26 cellular contexts compared by ENCODE assay signal in the genomic region with DNA sequence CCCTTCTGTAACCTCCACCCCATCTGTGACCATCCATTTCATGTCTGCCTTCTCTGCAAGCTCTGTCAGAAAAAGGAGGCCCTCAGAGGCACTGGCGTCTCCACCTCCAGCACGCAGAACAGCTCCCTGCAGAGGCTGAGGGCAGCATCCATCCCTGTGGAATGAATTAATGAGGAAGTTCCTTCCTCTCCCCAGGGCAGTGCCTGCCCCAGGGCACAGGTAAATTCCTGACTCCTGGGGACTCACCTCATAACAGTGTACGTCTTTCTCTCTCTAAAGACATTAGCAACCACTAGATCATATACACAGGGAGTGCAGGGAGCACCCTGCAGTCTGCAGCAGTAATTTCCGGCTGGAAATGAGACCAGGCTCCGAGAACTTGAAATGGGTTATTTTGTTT.
DNase-seq lines count a peak whose midpoint lies in the region; ATAC-seq and TF ChIP-seq lines count a peak whose summit lies in the region.
"Had no signal": no experiment of that assay in that cellular context is flagged by ENCODE, and none has a peak within 500 bp of the region (broad histone marks: within the 10 kb centered on the region; RNA-seq: fewer than 3 reads in every experiment).

No MANE protein-coding gene starts in this region.

- H4K5ac ChIP-seq in H9 (ENCODE audit: insufficient read length, low read depth, low read length) (no peak overlapping the region), mesendoderm (ENCODE audit: low read length) (no peak overlapping the region)

- DNase-seq in H9 (peak; percentile 75), NCI-H526 (lab: John Stamatoyannopoulos, UW) (peak; percentile 70 to 79), ecto neural progenitor cell (ENCODE audit: low spot score) (peak; percentile 51), mesendoderm (peak; percentile 71), iPS-NIHi11 (ENCODE audit: low spot score) (no peak), right cardiac atrium (no peak), erythroblast (lab: John Stamatoyannopoulos, UW) (no peak)
- DNase-seq: C1 segment of cervical spinal cord; CD4-positive, alpha-beta memory T cell; COR-L47; EL; GF-D8; HFFc6; IMR-90; KG1; NCI-H1048; NCI-H1694; NCI-H2171; NCI-H345; NCI-H524 treated with DMSO at 0.1 percent for 48 hours; PC-9; Right ventricle myocardium superior; RPMI8226; T-cell had no signal

- no peak overlapping the region for H2BK12ac ChIP-seq in H9 (ENCODE audit: insufficient read length, low read depth, low read length)

- H3K4me2 ChIP-seq in H9 (ENCODE audit: insufficient read depth, insufficient read length, low read length) (no peak overlapping the region), mesendoderm (ENCODE audit: low read length) (no peak overlapping the region)
- H3K4me2 ChIP-seq: PC-9 had no signal

- H3K9me3 ChIP-seq in H9 (ENCODE audit: control insufficient read depth, low read depth, low read length) (no peaks in the 10 kb centered on the region), right cardiac atrium (ENCODE audit: control insufficient read depth, low read length) (no peaks in the 10 kb centered on the region)
- H3K9me3 ChIP-seq: SJSA1 had no signal

- H2BK120ac ChIP-seq in H9 (ENCODE audit: low read depth, low read length, poor library complexity, severe bottlenecking) (no peak overlapping the region), mesendoderm (ENCODE audit: low read depth, low read length) (no peak overlapping the region)

- H4K91ac ChIP-seq in H9 (ENCODE audit: insufficient read length, low read depth, low read length), result no peak overlapping the region

- no peak overlapping the region for H3K56ac ChIP-seq in H9 (ENCODE audit: insufficient read length, low read depth, low read length)
- no peak overlapping the region for H3K56ac ChIP-seq in mesendoderm (ENCODE audit: low read length)

- no peak for TF ChIP-seq CTCF in H9 (conservative IDR thresholded peaks at IDR 0.05)

- H3K4me1 Mint-ChIP-seq in H9, result peaks cover 17% of the 10 kb centered on the region in 2 experiments
- H3K4me1 Mint-ChIP-seq: CD4-positive, alpha-beta memory T cell; T-cell had no signal

- H2AK5ac ChIP-seq in H9 (ENCODE audit: insufficient read length, low read length), result no peak overlapping the region
- H2AK5ac ChIP-seq in mesendoderm (ENCODE audit: low read length), result no peak overlapping the region

- H3K27ac ChIP-seq in H9 (ENCODE audit: insufficient read length, low read depth, low read length), result no peak overlapping the region
- H3K27ac ChIP-seq in mesendoderm (ENCODE audit: low read depth, low read length), result no peak overlapping the region
- no peak overlapping the region for H3K27ac ChIP-seq in right cardiac atrium (ENCODE audit: low read length)
- H3K27ac ChIP-seq: PC-9, SJSA1 had no signal

- no peak overlapping the region for H2AFZ ChIP-seq in H9 (ENCODE audit: low read length)
- H2AFZ ChIP-seq: PC-9 had no signal

- H3K4ac ChIP-seq in H9 (ENCODE audit: low read depth, low read length) (no peak overlapping the region), mesendoderm (ENCODE audit: low read depth, low read length) (no peak overlapping the region)

- H3K36me3 Mint-ChIP-seq in H9 (ENCODE audit: insufficient read depth in 1 of 3, low read depth in 3 of 3), result no peaks in the 10 kb centered on the region
- H3K36me3 Mint-ChIP-seq: CD4-positive, alpha-beta memory T cell; T-cell had no signal

- no peak overlapping the region for H3K14ac ChIP-seq in H9 (ENCODE audit: insufficient read depth, low read length)

- H3K27ac Mint-ChIP-seq in H9, result no peak overlapping the region
- H3K27ac Mint-ChIP-seq: CD4-positive, alpha-beta memory T cell; HFFc6; T-cell had no signal

- no peak overlapping the region for H3T11ph ChIP-seq in H9 (ENCODE audit: low read length)

- no peak overlapping the region; a peak in 1 of 5 replicates for H3K4me3 Mint-ChIP-seq in H9
- H3K4me3 Mint-ChIP-seq: CD4-positive, alpha-beta memory T cell; HFFc6; T-cell had no signal

- H3K9me3 Mint-ChIP-seq in H9, result no peaks in the 10 kb centered on the region; a peak in 1 of 5 replicates

- no peak overlapping the region for H3K18ac ChIP-seq in H9 (ENCODE audit: insufficient read length, low read depth, low read length)
- H3K18ac ChIP-seq in mesendoderm (ENCODE audit: low read length), result no peak overlapping the region

- no peak overlapping the region for H2BK20ac ChIP-seq in H9 (ENCODE audit: low read depth, low read length, poor library complexity, severe bottlenecking)

- H3K9ac ChIP-seq in H9 (ENCODE audit: extremely low read depth, insufficient read length, low read length) (no peak overlapping the region), mesendoderm (ENCODE audit: low read length) (no peak overlapping the region)

- intact Hi-C loops in right cardiac atrium (cut with DNase I), result no loop called here

- no peaks in the 10 kb centered on the region for H3K23me2 ChIP-seq in H9 (ENCODE audit: insufficient read length, low read depth, low read length, poor library complexity, severe bottlenecking)

- H2BK5ac ChIP-seq in H9 (ENCODE audit: insufficient read length, low read length), result no peak overlapping the region
- no peak overlapping the region for H2BK5ac ChIP-seq in mesendoderm (ENCODE audit: low read length)

- no peak overlapping the region for H3K23ac ChIP-seq in H9 (ENCODE audit: insufficient read length, low read depth, low read length)
- no peak overlapping the region for H3K23ac ChIP-seq in mesendoderm (ENCODE audit: low read length)

- H4K20me1 ChIP-seq in H9 (ENCODE audit: control insufficient read depth, insufficient read depth, insufficient read length), result no peaks in the 10 kb centered on the region

- H2BK15ac ChIP-seq in H9 (ENCODE audit: low read depth, low read length) (no peak overlapping the region), mesendoderm (replicated peaks; ENCODE audit: low read depth) (no peak overlapping the region)

- no peaks in the 10 kb centered on the region; the same call in 1 of the 2 replicates for H3K27me3 Mint-ChIP-seq in H9 (ENCODE audit: low read depth)
- H3K27me3 Mint-ChIP-seq: CD4-positive, alpha-beta memory T cell; T-cell had no signal

- no peak for TF ChIP-seq POLR2A in erythroblast (IDR thresholded peaks at IDR 0.05; ENCODE audit: low read length)

- no peak overlapping the region for H3K4me3 ChIP-seq in mesendoderm (ENCODE audit: low read length)
- H3K4me3 ChIP-seq in right cardiac atrium (ENCODE audit: low read length), result no peak overlapping the region
- H3K4me3 ChIP-seq: PC-9, SJSA1 had no signal

- no CpG with 5 or more reads among the region's 5 CpGs for WGBS in H9 (ENCODE audit: extremely low coverage, insufficient read length, low lambda C conversion rate)
- WGBS in mesendoderm (ENCODE audit: extremely low coverage, insufficient coverage, low lambda C conversion rate), result no CpG with 5 or more reads among the region's 5 CpGs
- WGBS in right cardiac atrium, result 47% methylated on average over 5 of the region's 5 CpGs

- H3K4me1 ChIP-seq in H9 (ENCODE audit: insufficient read depth, low read length) (peaks cover 4% of the 10 kb centered on the region; the same call in 1 of the 2 replicates), mesendoderm (ENCODE audit: control insufficient read depth, low read depth, low read length) (no peaks in the 10 kb centered on the region), right cardiac atrium (ENCODE audit: control insufficient read depth, insufficient read depth, low read length) (no peaks in the 10 kb centered on the region)
- H3K4me1 ChIP-seq: SJSA1 had no signal

- no peaks in the 10 kb centered on the region for H3K27me3 ChIP-seq in H9 (ENCODE audit: insufficient read depth, low read length)
- no peaks in the 10 kb centered on the region for H3K27me3 ChIP-seq in mesendoderm (ENCODE audit: insufficient read depth, low read length, poor library complexity)
- H3K27me3 ChIP-seq in right cardiac atrium (ENCODE audit: control insufficient read depth, insufficient read depth), result no peaks in the 10 kb centered on the region
- H3K27me3 ChIP-seq: SJSA1 had no signal

- ATAC-seq in right cardiac atrium, result no peak
- no peak for ATAC-seq in GM21515 (IDR thresholded peaks at IDR 0.05; ENCODE audit: unreplicated experiment)
- ATAC-seq: T-cell had no signal

- H3K79me2 ChIP-seq in H9 (ENCODE audit: insufficient read depth, low read length), result no peaks in the 10 kb centered on the region
- no peaks in the 10 kb centered on the region for H3K79me2 ChIP-seq in mesendoderm (ENCODE audit: control insufficient read depth, insufficient read depth, low read length)

- H4K8ac ChIP-seq in H9 (replicated peaks; ENCODE audit: insufficient read length, low read depth, low read length), result no peak overlapping the region
- H4K8ac ChIP-seq in mesendoderm (ENCODE audit: low read depth, low read length), result no peak overlapping the region

- H3K79me1 ChIP-seq in H9 (ENCODE audit: insufficient read depth, low read depth, low read length, poor library complexity, severe bottlenecking) (no peaks in the 10 kb centered on the region), mesendoderm (ENCODE audit: low read length) (no peaks in the 10 kb centered on the region)

- H3K36me3 ChIP-seq in mesendoderm (ENCODE audit: control insufficient read depth, insufficient read depth, low read length), result no peaks in the 10 kb centered on the region
- H3K36me3 ChIP-seq: SJSA1 had no signal

Comparison
In these comparisons a context has a peak if more than half of its experiments do, and no peak if none do; other contexts are left out.
1. DNase-seq: peak in H9 (single experiment), NCI-H526 (2 of 2), ecto neural progenitor cell (single experiment) and mesendoderm (single experiment); none in iPS-NIHi11 (single experiment), right cardiac atrium (0 of 3) and erythroblast (0 of 2).